Comparison of ENCODE assay signal across 24 cellular contexts in the genomic region with DNA sequence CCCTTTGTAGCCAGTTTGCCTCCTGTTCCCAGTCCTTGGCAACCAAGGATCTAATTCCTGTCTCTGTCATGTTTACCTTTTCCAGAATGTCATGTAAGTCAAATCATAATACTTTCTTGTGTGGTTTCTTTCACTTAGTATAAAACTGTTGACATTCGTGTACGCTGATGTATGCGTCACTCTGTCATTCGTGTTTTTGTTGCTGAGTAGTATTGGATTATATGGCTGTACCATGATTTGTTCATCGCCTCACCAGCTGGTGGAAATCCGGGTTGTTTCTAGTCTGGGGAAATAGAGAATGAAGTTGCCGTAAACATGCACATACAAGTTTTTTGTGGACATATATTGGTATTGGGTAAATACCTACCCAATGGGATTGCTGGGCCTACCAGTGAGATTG.
DNase-seq lines count a peak whose midpoint lies in the region; ATAC-seq and TF ChIP-seq lines count a peak whose summit lies in the region.
"Had no signal": no experiment of that assay in that cellular context is flagged by ENCODE, and none has a peak within 500 bp of the region (broad histone marks: within the 10 kb centered on the region; RNA-seq: fewer than 3 reads in every experiment).

No MANE protein-coding gene starts in this region.

- ATAC-seq in gastrocnemius medialis (no peak), GM18520 (IDR thresholded peaks at IDR 0.05; ENCODE audit: unreplicated experiment) (no peak), right lobe of liver (no peak)
- ATAC-seq: HepG2, K562 had no signal

- H3K4me3 ChIP-seq in esophagus (ENCODE audit: low read depth in 1 of 2, low read length in 2 of 2) (no peak overlapping the region), gastrocnemius medialis (no peak overlapping the region), uterus (no peak overlapping the region), right lobe of liver (no peak overlapping the region)
- H3K4me3 ChIP-seq: K562 had no signal

- peak overlapping the region; percentile 100 for H3K27ac ChIP-seq in VCaP
- peak overlapping the region; percentile 57 to 82 for H3K27ac ChIP-seq in esophagus (ENCODE audit: low read depth in 2 of 2, low read length in 1 of 2)
- H3K27ac ChIP-seq in gastrocnemius medialis, result peak overlapping the region in 3 of 4 donors; percentile 74 to 81 (median 79)
- peak overlapping the region; percentile 32 to 77 for H3K27ac ChIP-seq in uterus
- no peak overlapping the region for H3K27ac ChIP-seq in right lobe of liver

- no peaks in the 10 kb centered on the region for H3K9me3 ChIP-seq in esophagus (ENCODE audit: control insufficient read depth in 2 of 2, insufficient read depth in 1 of 2, low read depth in 1 of 2, low read length in 1 of 2)
- H3K9me3 ChIP-seq in gastrocnemius medialis, result no peaks in the 10 kb centered on the region
- no peaks in the 10 kb centered on the region for H3K9me3 ChIP-seq in uterus
- H3K9me3 ChIP-seq in right lobe of liver, result no peaks in the 10 kb centered on the region
- H3K9me3 ChIP-seq: BE2C had no signal

- H3K4me1 ChIP-seq in esophagus (ENCODE audit: control insufficient read depth in 2 of 2, insufficient read depth in 2 of 2, low read length in 1 of 2) (peaks cover 6 to 16% of the 10 kb centered on the region in 2 donors), gastrocnemius medialis (peaks cover 26 to 41% of the 10 kb centered on the region in 2 donors), uterus (peaks cover 0 to 4% of the 10 kb centered on the region in 2 donors), right lobe of liver (no peaks in the 10 kb centered on the region)

- DNase-seq in gastrocnemius medialis (no peak), uterus (no peak), NCI-H2171 (lab: John Stamatoyannopoulos, UW) (no peak), right lobe of liver (no peak), AG08396 (ENCODE audit: low spot score) (no peak)
- DNase-seq: BE2C; Calu3; CD8-positive, alpha-beta memory T cell; DMS79 treated with DMSO at 0.1 percent for 48 hours; GF-D8; Kasumi-1; NCI-H1092 treated with DMSO at 0.1 percent for 48 hours; NCI-H1436; NCI-H187; NCI-H2081 treated with DMSO at 0.1 percent for 48 hours; NCI-H2171 treated with DMSO at 0.1 percent for 48 hours; NCI-H510A treated with DMSO at 0.1 percent for 48 hours; OCI-M1; SIG-M5 had no signal

- in situ Hi-C loops in gastrocnemius medialis (cut with MboI; ENCODE audit: low sequenced_read_pairs in 4 of 4), result no loop called here

- no peak for TF ChIP-seq CTCF in VCaP (conservative IDR thresholded peaks at IDR 0.05)
- TF ChIP-seq CTCF in gastrocnemius medialis (IDR thresholded peaks at IDR 0.05 in 4 of 5, conservative IDR thresholded peaks at IDR 0.05 in 1 of 5), result no peak
- no peak for TF ChIP-seq CTCF in uterus (IDR thresholded peaks at IDR 0.05)
- no peak for TF ChIP-seq CTCF in right lobe of liver (IDR thresholded peaks at IDR 0.05)

- intact Hi-C loops in gastrocnemius medialis (cut with DNase I; ENCODE audit: low total_unique reads) (no loop called here), uterus (cut with DNase I; ENCODE audit: low total_unique reads) (no loop called here), right lobe of liver (cut with DNase I) (no loop called here)

- H3K36me3 ChIP-seq in esophagus (ENCODE audit: control insufficient read depth in 2 of 2, insufficient read depth in 2 of 2, low read length in 1 of 2) (peaks cover 0 to 2% of the 10 kb centered on the region in 2 donors), gastrocnemius medialis (no peaks in the 10 kb centered on the region), uterus (no peaks in the 10 kb centered on the region), right lobe of liver (no peaks in the 10 kb centered on the region)
- H3K36me3 ChIP-seq: BE2C had no signal

- 87 to 88% methylated on average over 7 of the region's 7 CpGs for WGBS in esophagus, 2 donors
- WGBS in right lobe of liver (ENCODE audit: insufficient coverage, low coverage, low lambda C conversion rate, missing lambda C conversion rate), result 92% methylated on average over 7 of the region's 7 CpGs

- TF ChIP-seq POLR2A in gastrocnemius medialis (IDR thresholded peaks at IDR 0.05), result no peak
- TF ChIP-seq POLR2A in uterus (IDR thresholded peaks at IDR 0.05), result no peak
- TF ChIP-seq POLR2A in right lobe of liver (IDR thresholded peaks at IDR 0.05), result no peak

- no peaks in the 10 kb centered on the region for H3K27me3 ChIP-seq in esophagus (ENCODE audit: control insufficient read depth in 1 of 2, insufficient read depth in 2 of 2, low read length in 2 of 2)
- H3K27me3 ChIP-seq in gastrocnemius medialis, result no peaks in the 10 kb centered on the region
- no peaks in the 10 kb centered on the region for H3K27me3 ChIP-seq in uterus
- no peaks in the 10 kb centered on the region for H3K27me3 ChIP-seq in right lobe of liver
- H3K27me3 ChIP-seq: BE2C had no signal

Comparison
In these comparisons a context has a peak if more than half of its experiments do, and no peak if none do; other contexts are left out.
1. H3K27ac ChIP-seq: peak in VCaP (single experiment), esophagus (2 of 2), gastrocnemius medialis (3 of 4) and uterus (2 of 2); none in right lobe of liver (0 of 3).